In genomic region chr12:133130808-133131128, GRCh38 we compare ENCODE assay signal across 8 cellular contexts. TPM values are rescaled to one million over a fixed set of nuclear protein-coding genes. Genes with fewer than 3 reads are reported as not detected.
A peak's percentile ranks its signal among the peaks of the same experiment; 100 is the strongest.
DNase-seq lines count a peak whose midpoint lies in the region; ATAC-seq and TF ChIP-seq lines count a peak whose summit lies in the region.

No MANE protein-coding gene starts in this region.

- H3K4me3 ChIP-seq in endodermal cell (ENCODE audit: low read length): peak overlapping the region; percentile 94
- peak overlapping the region; percentile 95 to 97 for H3K4me3 ChIP-seq in muscle layer of duodenum (ENCODE audit: low read depth in 1 of 2, low read length in 2 of 2)
- H3K4me3 ChIP-seq in upper lobe of left lung: peak overlapping the region; percentile 62 to 92 (median 72)

- H3K4me1 ChIP-seq in endodermal cell (ENCODE audit: control insufficient read depth, insufficient read depth, low read length) (no peaks in the 10 kb centered on the region), muscle layer of duodenum (ENCODE audit: control insufficient read depth in 1 of 2, insufficient read depth in 2 of 2, low read length in 2 of 2) (no peaks in the 10 kb centered on the region), upper lobe of left lung (peaks cover 0 to 7% (median 0%) of the 10 kb centered on the region in 4 donors)

- TF ChIP-seq EP300 in upper lobe of left lung (IDR thresholded peaks at IDR 0.05): no peak

- H3K36me3 ChIP-seq in endodermal cell (ENCODE audit: control insufficient read depth, insufficient read depth, low read length): peaks cover 50% of the 10 kb centered on the region
- H3K36me3 ChIP-seq in muscle layer of duodenum (ENCODE audit: control insufficient read depth in 1 of 2, insufficient read depth in 2 of 2, low read length in 2 of 2): peaks cover 20 to 65% of the 10 kb centered on the region in 2 donors
- peaks cover 7 to 26% (median 13%) of the 10 kb centered on the region in 4 donors for H3K36me3 ChIP-seq in upper lobe of left lung

- peak overlapping the region; percentile 90 for H3K4me3 Mint-ChIP-seq in T-helper 2 cell treated with Interferon-gamma antibody and Interleukin-4, amounts not matched to agents 5 μg/mL and 100 μg/mL, for 36 hours
- H3K4me3 Mint-ChIP-seq in endodermal cell: peak overlapping the region; percentile 97

- CTCF ChIA-PET in HEK293T (lab: Yijun Ruan, JAX): no interaction called here

- ATAC-seq in upper lobe of left lung (ENCODE audit: low FRiP score in 2 of 2) (no peak), HG02642 (IDR thresholded peaks at IDR 0.05; ENCODE audit: poor library complexity, unreplicated experiment) (no peak)

- peak overlapping the region; percentile 95 for H3K27ac Mint-ChIP-seq in T-helper 2 cell treated with Interferon-gamma antibody and Interleukin-4, amounts not matched to agents 5 μg/mL and 100 μg/mL, for 36 hours
- H3K27ac Mint-ChIP-seq in endodermal cell: peak overlapping the region; percentile 100

- TF ChIP-seq CTCF in endodermal cell (conservative IDR thresholded peaks at IDR 0.05) (no peak), upper lobe of left lung (IDR thresholded peaks at IDR 0.05) (no peak)

- H3K27me3 Mint-ChIP-seq in T-helper 2 cell treated with Interferon-gamma antibody and Interleukin-4, amounts not matched to agents 5 μg/mL and 100 μg/mL, for 36 hours (ENCODE audit: low read depth): no peaks in the 10 kb centered on the region
- H3K27me3 Mint-ChIP-seq in endodermal cell (ENCODE audit: insufficient read depth): no peaks in the 10 kb centered on the region

- no peak for TF ChIP-seq POLR2A in upper lobe of left lung (IDR thresholded peaks at IDR 0.05)

- H3K9me3 Mint-ChIP-seq in T-helper 2 cell treated with Interferon-gamma antibody and Interleukin-4, amounts not matched to agents 5 μg/mL and 100 μg/mL, for 36 hours: peaks cover 62% of the 10 kb centered on the region
- peaks cover 57% of the 10 kb centered on the region for H3K9me3 Mint-ChIP-seq in endodermal cell

- POLR2A ChIA-PET in HEK293T (lab: Yijun Ruan, JAX): interaction anchor here (1.1 to 1.8 kb wide), 3 partner anchors 40 to 50 kb away, joined by 3 to 9 read pairs (median 7); partner anchors contain the start of genes ZNF140 and ZNF268

- H3K4me1 Mint-ChIP-seq in T-helper 2 cell treated with Interferon-gamma antibody and Interleukin-4, amounts not matched to agents 5 μg/mL and 100 μg/mL, for 36 hours (ENCODE audit: low read depth): peaks cover 11% of the 10 kb centered on the region
- no peaks in the 10 kb centered on the region for H3K4me1 Mint-ChIP-seq in endodermal cell

- H3K27me3 ChIP-seq in endodermal cell (ENCODE audit: control insufficient read depth, insufficient read depth, low read length, poor library complexity, severe bottlenecking) (no peaks in the 10 kb centered on the region), muscle layer of duodenum (ENCODE audit: low read depth, low read length) (no peaks in the 10 kb centered on the region), upper lobe of left lung (no peaks in the 10 kb centered on the region)

- H3K9ac ChIP-seq in endodermal cell (ENCODE audit: extremely low read depth, low read length, poor library complexity, severe bottlenecking): peak overlapping the region; percentile 77

- H3K36me3 Mint-ChIP-seq in T-helper 2 cell treated with Interferon-gamma antibody and Interleukin-4, amounts not matched to agents 5 μg/mL and 100 μg/mL, for 36 hours (ENCODE audit: low read depth): peaks cover 56% of the 10 kb centered on the region
- peaks cover 63% of the 10 kb centered on the region for H3K36me3 Mint-ChIP-seq in endodermal cell (ENCODE audit: low read depth)

- peak overlapping the region; percentile 97 for H3K27ac ChIP-seq in endodermal cell (ENCODE audit: low read depth, low read length)
- peak overlapping the region; percentile 95 for H3K27ac ChIP-seq in muscle layer of duodenum (ENCODE audit: low read length)
- H3K27ac ChIP-seq in upper lobe of left lung: peak overlapping the region; percentile 91 to 97 (median 92)

- peaks cover 77% of the 10 kb centered on the region for H3K9me3 ChIP-seq in endodermal cell (ENCODE audit: control insufficient read depth, low read length)
- H3K9me3 ChIP-seq in muscle layer of duodenum (ENCODE audit: control insufficient read depth in 1 of 2, low read length in 2 of 2): peaks cover 27 to 45% of the 10 kb centered on the region in 2 donors
- H3K9me3 ChIP-seq in upper lobe of left lung: peaks cover 24 to 69% (median 65%) of the 10 kb centered on the region in 4 donors

- DNase-seq in D341Med (ENCODE audit: low spot score) (peak; percentile 32), HEK293T (ENCODE audit: extremely low spot score) (no peak), endodermal cell (no peak), upper lobe of left lung (peak; percentile 23 to 85), AG08395 (ENCODE audit: low spot score) (no peak)
- DNase-seq in T-helper 2 cell treated with Interferon-gamma antibody and Interleukin-4, amounts not matched to agents 5 μg/mL and 100 μg/mL, for 36 hours (ENCODE audit: low spot score): no peak

- WGBS in endodermal cell (ENCODE audit: insufficient coverage in 1 of 2, insufficient read length in 1 of 2), 2 experiments: 0 to 2% methylated on average over 2 to 14 of the region's 17 CpGs
- 2% methylated on average over 17 of the region's 17 CpGs for WGBS in upper lobe of left lung, 2 donors

TF ChIP-seq in HEK293T, 16 proteins besides CTCF, POLR2A, EP300 and RAD21:
- TF ChIP-seq L3MBTL2 (conservative IDR thresholded peaks at IDR 0.05) (peak; percentile 16; the same call in 1 of the 2 replicates), SP1 (IDR thresholded peaks at IDR 0.05) (no peak)

RNA-seq across cellular contexts. Expression of gene ZNF10, which starts 0.3 kb away (rescaled TPM):
- total RNA-seq in endodermal cell (10 to 100 TPM; 12.0 to 16.4 TPM), upper lobe of left lung (10 to 100 TPM in 2 of 6 donors, 1 to 10 TPM in 4; 1.1 to 16.8 (median 7.7) TPM)
- polyA plus RNA-seq in endodermal cell (2013, experiment 1 of 2): 10.5 TPM
- 8.7 TPM for polyA plus RNA-seq in endodermal cell (2013, experiment 2 of 2)

RNA-seq across cellular contexts. Expression of gene ZNF891, which starts 0.7 kb away (rescaled TPM):
- total RNA-seq in endodermal cell: 1 to 10 TPM; 3.7 to 3.9 TPM
- 1.9 TPM for polyA plus RNA-seq in endodermal cell (2013, experiment 1 of 2)
- polyA plus RNA-seq in endodermal cell (2013, experiment 2 of 2): 1.8 TPM
- 1 to 10 TPM; 1.1 to 5.2 (median 1.7) TPM for total RNA-seq in upper lobe of left lung

RNA-seq across cellular contexts. Expression of gene ZNF140, which starts 50.0 kb away (rescaled TPM):
- total RNA-seq in endodermal cell (10 to 100 TPM; 19.0 to 20.9 TPM), upper lobe of left lung (10 to 100 TPM in 5 of 6 donors, 1 to 10 TPM in 1; 3.9 to 15.2 (median 13.0) TPM)
- 20.3 TPM for polyA plus RNA-seq in endodermal cell (2013, experiment 1 of 2)
- polyA plus RNA-seq in endodermal cell (2013, experiment 2 of 2): 23.4 TPM

RNA-seq across cellular contexts. Expression of gene ZNF268, which starts 50.5 kb away (rescaled TPM):
- total RNA-seq in endodermal cell (10 to 100 TPM; 26.4 to 39.5 TPM), upper lobe of left lung (10 to 100 TPM; 15.5 to 37.7 (median 20.9) TPM)
- 22.4 TPM for polyA plus RNA-seq in endodermal cell (2013, experiment 1 of 2)
- 21.2 TPM for polyA plus RNA-seq in endodermal cell (2013, experiment 2 of 2)

Comparison
In these comparisons a context has a peak if more than half of its experiments do, and no peak if none do; other contexts are left out.
1. DNase-seq: peak in D341Med (single experiment) and upper lobe of left lung (2 of 2); none in HEK293T (single experiment), T-helper 2 cell treated with Interferon-gamma antibody and Interleukin-4, amounts not matched to agents 5 μg/mL and 100 μg/mL, for 36 hours (single experiment), endodermal cell (single experiment) and AG08395 (single experiment).
2. Peak in every context shown above with its lines, with median percentiles within 50 percentile points of each other: H3K27ac ChIP-seq and H3K4me3 ChIP-seq.